In the genomic region with DNA sequence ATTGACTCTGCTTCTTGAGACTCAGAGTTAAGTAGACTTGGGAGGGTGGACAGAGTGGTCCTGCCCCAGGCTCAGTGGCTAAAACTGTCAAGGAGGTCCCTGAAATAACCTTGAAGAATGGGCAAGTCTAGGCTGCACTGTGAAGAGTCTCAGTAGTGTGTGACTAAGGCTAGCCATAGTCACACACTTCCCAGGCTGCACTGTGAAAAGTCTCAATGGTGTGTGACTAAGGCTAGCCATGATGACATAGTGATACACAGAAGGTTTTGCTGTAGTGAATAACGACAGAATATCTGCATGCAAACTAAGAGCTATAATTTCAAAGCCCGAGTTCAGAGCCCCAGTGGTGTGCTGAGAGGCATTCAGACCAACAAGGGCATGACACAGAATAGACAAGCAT, we compare ENCODE assay signal across 18 cellular contexts.
DNase-seq lines count a peak whose midpoint lies in the region; ATAC-seq and TF ChIP-seq lines count a peak whose summit lies in the region.
"Had no signal": no experiment of that assay in that cellular context is flagged by ENCODE, and none has a peak within 500 bp of the region (broad histone marks: within the 10 kb centered on the region; RNA-seq: fewer than 3 reads in every experiment).

No MANE protein-coding gene starts in this region.

- no peak overlapping the region for H2AFZ ChIP-seq in HCT116 (ENCODE audit: low read depth, low read length, poor library complexity, severe bottlenecking)

- no peaks in the 10 kb centered on the region for H3K36me3 Mint-ChIP-seq in activated naive CD8-positive, alpha-beta T cell treated with anti-CD3 and anti-CD28 coated beads, Interleukin-2, amount 50 U/mL, for 24 hours (ENCODE audit: low read depth)
- no peaks in the 10 kb centered on the region for H3K36me3 Mint-ChIP-seq in natural killer cell treated with Interleukin-12 subunit alpha and Interleukin-12 subunit beta and Interleukin-15 and Interleukin-18, amount 100 ng/mL, for 72 hours
- H3K36me3 Mint-ChIP-seq: CD4-positive, CD25-positive, alpha-beta regulatory T cell; naive thymus-derived CD4-positive, alpha-beta T cell had no signal

- H3K36me3 ChIP-seq in HCT116 (ENCODE audit: control insufficient read depth in 1 of 2, insufficient read depth in 2 of 2, low read length in 2 of 2), result no peaks in the 10 kb centered on the region
- no peaks in the 10 kb centered on the region for H3K36me3 ChIP-seq in left ventricle myocardium inferior
- H3K36me3 ChIP-seq: adrenal gland, upper lobe of right lung had no signal

- no peaks in the 10 kb centered on the region for H4K20me1 ChIP-seq in HCT116 (ENCODE audit: insufficient read depth)

- H3K4me1 Mint-ChIP-seq in activated naive CD8-positive, alpha-beta T cell treated with anti-CD3 and anti-CD28 coated beads, Interleukin-2, amount 50 U/mL, for 24 hours, result peaks cover 29% of the 10 kb centered on the region
- H3K4me1 Mint-ChIP-seq in natural killer cell treated with Interleukin-12 subunit alpha and Interleukin-12 subunit beta and Interleukin-15 and Interleukin-18, amount 100 ng/mL, for 72 hours (ENCODE audit: low read depth in 2 of 2), result no peaks in the 10 kb centered on the region
- H3K4me1 Mint-ChIP-seq: CD4-positive, CD25-positive, alpha-beta regulatory T cell; naive thymus-derived CD4-positive, alpha-beta T cell had no signal

- H3K27me3 Mint-ChIP-seq in activated naive CD8-positive, alpha-beta T cell treated with anti-CD3 and anti-CD28 coated beads, Interleukin-2, amount 50 U/mL, for 24 hours, result peaks cover 2% of the 10 kb centered on the region
- peaks cover 0 to 7% of the 10 kb centered on the region in 2 donors for H3K27me3 Mint-ChIP-seq in natural killer cell treated with Interleukin-12 subunit alpha and Interleukin-12 subunit beta and Interleukin-15 and Interleukin-18, amount 100 ng/mL, for 72 hours

- intact Hi-C loops in HCT116 (cut with micrococcal nuclease) (no loop called here), left ventricle myocardium inferior (cut with micrococcal nuclease) (no loop called here)

- TF ChIP-seq RAD21 in HCT116 (IDR thresholded peaks at IDR 0.05; ENCODE audit: low read depth), result no peak

- BruUV-seq in HCT116 (replicated peaks; lab: Mats Ljungman, UMichigan), result no TSS peak

- H3K4me1 ChIP-seq in HCT116 (ENCODE audit: control insufficient read depth in 1 of 2, insufficient read depth in 2 of 2, low read length in 2 of 2) (peaks cover 0 to 7% of the 10 kb centered on the region in 2 experiments; a peak in 1 of 4 replicates), left ventricle myocardium inferior (no peaks in the 10 kb centered on the region)
- H3K4me1 ChIP-seq: adrenal gland, upper lobe of right lung had no signal

- H3K4me3 ChIP-seq in HCT116 (replicated peaks in 1 of 2; ENCODE audit: low read depth in 1 of 2, low read length in 2 of 2) (no peak overlapping the region), left ventricle myocardium inferior (no peak overlapping the region)
- H3K4me3 ChIP-seq: adrenal gland, lung, upper lobe of right lung had no signal

- H3K27me3 ChIP-seq in HCT116 (ENCODE audit: insufficient read depth, low read length) (no peaks in the 10 kb centered on the region), left ventricle myocardium inferior (ENCODE audit: low read depth) (no peaks in the 10 kb centered on the region)
- H3K27me3 ChIP-seq: adrenal gland, upper lobe of right lung had no signal

- no peak overlapping the region for H3K4me3 Mint-ChIP-seq in activated naive CD8-positive, alpha-beta T cell treated with anti-CD3 and anti-CD28 coated beads, Interleukin-2, amount 50 U/mL, for 24 hours
- no peak overlapping the region for H3K4me3 Mint-ChIP-seq in natural killer cell treated with Interleukin-12 subunit alpha and Interleukin-12 subunit beta and Interleukin-15 and Interleukin-18, amount 100 ng/mL, for 72 hours
- H3K4me3 Mint-ChIP-seq: CD4-positive, CD25-positive, alpha-beta regulatory T cell; naive thymus-derived CD4-positive, alpha-beta T cell had no signal

- H3K9ac ChIP-seq in HCT116 (ENCODE audit: low read length), result no peak overlapping the region

- H3K9me3 ChIP-seq in HCT116 (ENCODE audit: control insufficient read depth in 1 of 2, insufficient read depth in 1 of 2, low read depth in 1 of 2, low read length in 2 of 2), result no peaks in the 10 kb centered on the region
- H3K9me3 ChIP-seq in left ventricle myocardium inferior (replicated peaks), result no peaks in the 10 kb centered on the region
- H3K9me3 ChIP-seq: adrenal gland, upper lobe of right lung had no signal

- DNase-seq in activated CD4-positive, alpha-beta T cell treated with anti-CD3 and anti-CD28 coated beads for 48 hours, result peak; percentile 28
- DNase-seq in activated CD4-positive, alpha-beta T cell treated with anti-CD3 and anti-CD28 coated beads for 1 hour, result no peak
- DNase-seq in HCT116 (ENCODE audit: low read depth, low spot score), result no peak
- DNase-seq in activated naive CD8-positive, alpha-beta T cell treated with anti-CD3 and anti-CD28 coated beads, Interleukin-2, amount 50 U/mL, for 24 hours, result no peak
- DNase-seq in natural killer cell treated with Interleukin-12 subunit alpha and Interleukin-12 subunit beta and Interleukin-15 and Interleukin-18, amount 100 ng/mL, for 72 hours (ENCODE audit: low spot score), result no peak
- DNase-seq in left ventricle myocardium inferior, result no peak
- no peak for DNase-seq in dedifferentiated amniotic fluid mesenchymal stem cell (ENCODE audit: extremely low spot score)
- DNase-seq: CD4-positive, CD25-positive, alpha-beta regulatory T cell; DMS79 treated with DMSO at 0.1 percent for 48 hours; Kasumi-1; naive thymus-derived CD4-positive, alpha-beta T cell; NCI-H1436 treated with DMSO at 0.1 percent for 48 hours; NCI-H2227 treated with DMSO at 0.1 percent for 48 hours; upper lobe of right lung had no signal

- CTCF ChIA-PET in HCT116 (lab: Charles Lee), result no interaction called here

- no peak for TF ChIP-seq POLR2A in HCT116 (IDR thresholded peaks at IDR 0.05; ENCODE audit: borderline replicate concordance, extremely low read depth, insufficient read depth, insufficient read length)

- peaks cover 3% of the 10 kb centered on the region for H3K9me3 Mint-ChIP-seq in activated naive CD8-positive, alpha-beta T cell treated with anti-CD3 and anti-CD28 coated beads, Interleukin-2, amount 50 U/mL, for 24 hours
- no peaks in the 10 kb centered on the region for H3K9me3 Mint-ChIP-seq in natural killer cell treated with Interleukin-12 subunit alpha and Interleukin-12 subunit beta and Interleukin-15 and Interleukin-18, amount 100 ng/mL, for 72 hours
- H3K9me3 Mint-ChIP-seq: naive thymus-derived CD4-positive, alpha-beta T cell had no signal

- no peak overlapping the region for H3K4me2 ChIP-seq in HCT116 (ENCODE audit: low read length)

- H3K9me2 ChIP-seq in HCT116 (ENCODE audit: insufficient read depth), result peaks cover 4% of the 10 kb centered on the region; the same call in 1 of the 2 replicates

- peak; percentile 42; the same call in 1 of the 2 replicates for ATAC-seq in HCT116
- ATAC-seq in activated naive CD8-positive, alpha-beta T cell treated with anti-CD3 and anti-CD28 coated beads, Interleukin-2, amount 50 U/mL, for 24 hours, result peak; percentile 91
- ATAC-seq in natural killer cell treated with Interleukin-12 subunit alpha and Interleukin-12 subunit beta and Interleukin-15 and Interleukin-18, amount 100 ng/mL, for 72 hours, result peak; percentile 57 to 62
- ATAC-seq in HG02852 (IDR thresholded peaks at IDR 0.05; ENCODE audit: unreplicated experiment), result no peak
- ATAC-seq: naive thymus-derived CD4-positive, alpha-beta T cell; Right ventricle myocardium inferior; upper lobe of right lung had no signal

- POLR2A ChIA-PET in HCT116 (lab: Charles Lee), result no interaction called here

- no peaks in the 10 kb centered on the region for H3K79me2 ChIP-seq in HCT116 (ENCODE audit: insufficient read depth, low read length)

- peak overlapping the region; percentile 63 for H3K27ac Mint-ChIP-seq in activated naive CD8-positive, alpha-beta T cell treated with anti-CD3 and anti-CD28 coated beads, Interleukin-2, amount 50 U/mL, for 24 hours
- H3K27ac Mint-ChIP-seq in natural killer cell treated with Interleukin-12 subunit alpha and Interleukin-12 subunit beta and Interleukin-15 and Interleukin-18, amount 100 ng/mL, for 72 hours, result no peak overlapping the region
- H3K27ac Mint-ChIP-seq: CD4-positive, CD25-positive, alpha-beta regulatory T cell; naive thymus-derived CD4-positive, alpha-beta T cell had no signal

- RAD21 ChIA-PET in HCT116 (lab: Charles Lee; ENCODE audit: low non-redundant PET in 1 of 2, low total read pairs in 2 of 2, uncharacterized antibody in 2 of 2, unreplicated experiment in 2 of 2), result no interaction called here

- TF ChIP-seq CTCF in HCT116 (IDR thresholded peaks at IDR 0.05 in 2 of 3, conservative IDR thresholded peaks at IDR 0.05 in 1 of 3; ENCODE audit: borderline replicate concordance in 1 of 3, insufficient read depth in 1 of 3, low read depth in 2 of 3, low read length in 2 of 3) (no peak), left ventricle myocardium inferior (IDR thresholded peaks at IDR 0.05; ENCODE audit: borderline replicate concordance) (no peak)

- H3K27ac ChIP-seq in HCT116 (ENCODE audit: low read depth, low read length) (no peak overlapping the region), left ventricle myocardium inferior (replicated peaks) (no peak overlapping the region)
- H3K27ac ChIP-seq: adrenal gland, upper lobe of right lung had no signal

TF ChIP-seq in HCT116, 20 proteins besides CTCF, POLR2A, EP300 and RAD21 (continues in another document):
- TF ChIP-seq SRF (IDR thresholded peaks at IDR 0.05; ENCODE audit: low read depth), result no peak
- TF ChIP-seq TCF7L2 (IDR thresholded peaks at IDR 0.05; ENCODE audit: borderline replicate concordance, extremely low read depth, insufficient read depth, insufficient read length), result no peak
- TF ChIP-seq CEBPB (IDR thresholded peaks at IDR 0.05; ENCODE audit: low read depth), result no peak
- TF ChIP-seq SP1 (IDR thresholded peaks at IDR 0.05; ENCODE audit: low read depth), result no peak
- TF ChIP-seq, protein P1, sequence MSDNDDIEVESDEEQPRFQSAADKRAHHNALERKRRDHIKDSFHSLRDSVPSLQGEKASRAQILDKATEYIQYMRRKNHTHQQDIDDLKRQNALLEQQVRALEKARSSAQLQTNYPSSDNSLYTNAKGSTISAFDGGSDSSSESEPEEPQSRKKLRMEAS (IDR thresholded peaks at IDR 0.05), result no peak
- TF ChIP-seq ELF1 (IDR thresholded peaks at IDR 0.05; ENCODE audit: borderline replicate concordance, low read depth), result no peak
- TF ChIP-seq EZH2phosphoT487 (IDR thresholded peaks at IDR 0.05; ENCODE audit: borderline replicate concordance), result no peak
